21 cellular contexts compared by ENCODE assay signal in the genomic region with DNA sequence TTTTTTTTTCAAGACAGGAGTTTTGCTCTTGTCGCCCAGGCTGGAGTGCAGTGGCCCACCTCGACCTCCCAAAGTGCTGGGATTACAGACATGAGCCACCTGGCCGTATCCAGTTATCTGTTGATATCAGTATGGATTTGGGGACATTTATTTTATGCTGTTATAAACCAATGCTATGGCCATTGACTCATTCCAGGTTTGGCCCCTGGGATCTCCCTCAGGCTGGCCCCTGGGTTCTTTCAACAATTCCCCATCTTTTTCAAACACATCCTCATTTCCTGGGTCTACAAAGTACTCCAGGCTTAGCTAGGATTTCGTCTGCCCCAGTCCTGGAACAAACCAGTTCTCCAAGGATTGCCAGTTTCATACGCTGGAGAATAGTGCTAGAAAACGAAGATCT. TPM values are rescaled to one million over a fixed set of nuclear protein-coding genes. Genes with fewer than 3 reads are reported as not detected.
DNase-seq lines count a peak whose midpoint lies in the region; ATAC-seq and TF ChIP-seq lines count a peak whose summit lies in the region.
"Had no signal": no experiment of that assay in that cellular context is flagged by ENCODE, and none has a peak within 500 bp of the region (broad histone marks: within the 10 kb centered on the region; RNA-seq: fewer than 3 reads in every experiment).

No MANE protein-coding gene starts in this region.

- H3K9me2 ChIP-seq in OCI-LY7 (ENCODE audit: insufficient read depth, low read length) = no peaks in the 10 kb centered on the region

- H3K4me2 ChIP-seq in OCI-LY7 (ENCODE audit: low read length) = no peak overlapping the region
- H3K4me2 ChIP-seq: BLaER1, GM23338 had no signal

- H3K27me3 ChIP-seq in CD4-positive, CD25-positive, alpha-beta regulatory T cell (ENCODE audit: control insufficient read depth, insufficient read depth, low read length) = no peaks in the 10 kb centered on the region
- H3K27me3 ChIP-seq: BLaER1 had no signal

- H3K4me1 Mint-ChIP-seq in CD4-positive, CD25-positive, alpha-beta regulatory T cell = peaks cover 0 to 39% (median 23%) of the 10 kb centered on the region in 4 donors
- H3K4me1 Mint-ChIP-seq in activated naive CD8-positive, alpha-beta T cell treated with anti-CD3 and anti-CD28 coated beads, Interleukin-2, amount 10 ng/mL, durations not matched to agents 7 days and 5 days = peaks cover 31% of the 10 kb centered on the region

- CTCF ChIA-PET in OCI-LY7 (lab: Charles Lee; ENCODE audit: unreplicated experiment) = no interaction called here

- H3K9me3 Mint-ChIP-seq in CD4-positive, CD25-positive, alpha-beta regulatory T cell = no peaks in the 10 kb centered on the region
- H3K9me3 Mint-ChIP-seq in activated naive CD8-positive, alpha-beta T cell treated with anti-CD3 and anti-CD28 coated beads, Interleukin-2, amount 10 ng/mL, durations not matched to agents 7 days and 5 days = no peaks in the 10 kb centered on the region
- H3K9me3 Mint-ChIP-seq: CD4-positive, alpha-beta T cell had no signal

- peaks cover 6% of the 10 kb centered on the region for H3K36me3 Mint-ChIP-seq in CD4-positive, CD25-positive, alpha-beta regulatory T cell
- peaks cover 3% of the 10 kb centered on the region for H3K36me3 Mint-ChIP-seq in activated naive CD8-positive, alpha-beta T cell treated with anti-CD3 and anti-CD28 coated beads, Interleukin-2, amount 10 ng/mL, durations not matched to agents 7 days and 5 days

- peak overlapping the region in 2 of 3 donors; percentile 17 to 28 for H3K27ac Mint-ChIP-seq in CD4-positive, CD25-positive, alpha-beta regulatory T cell
- no peak overlapping the region for H3K27ac Mint-ChIP-seq in activated naive CD8-positive, alpha-beta T cell treated with anti-CD3 and anti-CD28 coated beads, Interleukin-2, amount 10 ng/mL, durations not matched to agents 7 days and 5 days
- H3K27ac Mint-ChIP-seq: CD4-positive, alpha-beta T cell; GM23338; H9 had no signal

- no peaks in the 10 kb centered on the region for H3K36me3 ChIP-seq in CD4-positive, CD25-positive, alpha-beta regulatory T cell (ENCODE audit: control insufficient read depth, insufficient read depth, low read length)
- H3K36me3 ChIP-seq in OCI-LY7 (ENCODE audit: insufficient read depth, low read length) = peaks cover 16% of the 10 kb centered on the region

- H3K27ac ChIP-seq in CD4-positive, CD25-positive, alpha-beta regulatory T cell (ENCODE audit: insufficient read depth, low read length, poor library complexity, severe bottlenecking) = no peak overlapping the region
- H3K27ac ChIP-seq in OCI-LY7 (ENCODE audit: low read depth, low read length, poor library complexity, severe bottlenecking) = no peak overlapping the region
- H3K27ac ChIP-seq: BLaER1, SK-N-MC had no signal

- H3K4me1 ChIP-seq in CD4-positive, CD25-positive, alpha-beta regulatory T cell (ENCODE audit: control insufficient read depth, insufficient read depth, low read length, poor library complexity, severe bottlenecking) = peaks cover 31% of the 10 kb centered on the region
- no peaks in the 10 kb centered on the region for H3K4me1 ChIP-seq in OCI-LY7 (ENCODE audit: insufficient read depth, low read length, poor library complexity, severe bottlenecking)

- H3K27me3 Mint-ChIP-seq in CD4-positive, CD25-positive, alpha-beta regulatory T cell = peaks cover 10% of the 10 kb centered on the region
- H3K27me3 Mint-ChIP-seq in activated naive CD8-positive, alpha-beta T cell treated with anti-CD3 and anti-CD28 coated beads, Interleukin-2, amount 10 ng/mL, durations not matched to agents 7 days and 5 days = peaks cover 5% of the 10 kb centered on the region
- H3K27me3 Mint-ChIP-seq: CD4-positive, alpha-beta T cell had no signal

- H3K4me3 Mint-ChIP-seq in CD4-positive, CD25-positive, alpha-beta regulatory T cell = no peak overlapping the region
- H3K4me3 Mint-ChIP-seq in activated naive CD8-positive, alpha-beta T cell treated with anti-CD3 and anti-CD28 coated beads, Interleukin-2, amount 10 ng/mL, durations not matched to agents 7 days and 5 days = no peak overlapping the region
- H3K4me3 Mint-ChIP-seq: CD4-positive, alpha-beta T cell; GM23338 had no signal

- H3K4me3 ChIP-seq in CD4-positive, CD25-positive, alpha-beta regulatory T cell (ENCODE audit: low read depth, low read length) = no peak overlapping the region
- no peak overlapping the region for H3K4me3 ChIP-seq in OCI-LY7 (ENCODE audit: low read depth, low read length, poor library complexity, severe bottlenecking)
- H3K4me3 ChIP-seq: BLaER1, GM23338, SK-N-MC had no signal

- no peaks in the 10 kb centered on the region for H3K9me3 ChIP-seq in CD4-positive, CD25-positive, alpha-beta regulatory T cell (ENCODE audit: control insufficient read depth in 2 of 2, low read length in 2 of 2)
- no peaks in the 10 kb centered on the region for H3K9me3 ChIP-seq in OCI-LY7 (ENCODE audit: low read length)
- H3K9me3 ChIP-seq: BLaER1 had no signal

- no peak for ATAC-seq in CD4-positive, CD25-positive, alpha-beta regulatory T cell (ENCODE audit: low read depth in 2 of 2)
- no peak for ATAC-seq in activated naive CD8-positive, alpha-beta T cell treated with anti-CD3 and anti-CD28 coated beads, Interleukin-2, amount 10 ng/mL, durations not matched to agents 7 days and 5 days (ENCODE audit: low read depth)
- no peak for ATAC-seq in sciatic nerve
- ATAC-seq: GM23338, HepG2 had no signal

- DNase-seq in activated CD8-positive, alpha-beta memory T cell treated with anti-CD3 and anti-CD28 coated beads for 24 hours = peak; percentile 55
- DNase-seq in activated CD8-positive, alpha-beta memory T cell treated with anti-CD3 and anti-CD28 coated beads, Interleukin-2, amount 50 U/mL, for 4 hours = no peak
- no peak for DNase-seq in CD4-positive, CD25-positive, alpha-beta regulatory T cell
- DNase-seq in activated naive CD8-positive, alpha-beta T cell treated with anti-CD3 and anti-CD28 coated beads, Interleukin-2, amount 10 ng/mL, durations not matched to agents 7 days and 5 days = peak; percentile 6
- DNase-seq in sciatic nerve (ENCODE audit: low spot score) = peak; percentile 5
- no peak for DNase-seq in activated CD4-positive, alpha-beta T cell treated with anti-CD3 and anti-CD28 coated beads for 48 hours
- DNase-seq in NCI-H2081 treated with DMSO at 0.1 percent for 48 hours (lab: John Stamatoyannopoulos, UW) = no peak
- DNase-seq in OCI-LY7 (ENCODE audit: low spot score) = no peak
- DNase-seq: H9, Kasumi-1, NCI-H1092 treated with DMSO at 0.1 percent for 48 hours, NCI-H1436, NCI-H1930, NCI-H2227 treated with DMSO at 0.1 percent for 48 hours, NCI-H526 treated with DMSO at 0.1 percent for 48 hours, SIG-M5 had no signal

- H2AFZ ChIP-seq in OCI-LY7 (ENCODE audit: low read length) = no peak overlapping the region
- H2AFZ ChIP-seq: GM23338 had no signal

- BruUV-seq in OCI-LY7 (replicated peaks; lab: Mats Ljungman, UMichigan) = no TSS peak

- H4K20me1 ChIP-seq in OCI-LY7 (ENCODE audit: insufficient read depth, low read length) = no peaks in the 10 kb centered on the region

- intact Hi-C loops in sciatic nerve (cut with DNase I) (no loop called here), OCI-LY7 (cut with micrococcal nuclease; ENCODE audit: unreplicated experiment) (no loop called here)

- POLR2A ChIA-PET in activated naive CD8-positive, alpha-beta T cell treated with anti-CD3 and anti-CD28 coated beads, Interleukin-2, amount 10 ng/mL, durations not matched to agents 7 days and 5 days (lab: Charles Lee) = no interaction called here
- POLR2A ChIA-PET in OCI-LY7 (lab: Charles Lee) = no interaction called here

- no peak for TF ChIP-seq CTCF in OCI-LY7 (conservative IDR thresholded peaks at IDR 0.05; ENCODE audit: low read length)

- H3K79me2 ChIP-seq in OCI-LY7 (ENCODE audit: insufficient read depth, low read depth, low read length) = no peaks in the 10 kb centered on the region

RNA-seq across cellular contexts. Expression of a gene that starts 44.1 kb away (rescaled TPM):
- 18.4 TPM for total RNA-seq in CD4-positive, CD25-positive, alpha-beta regulatory T cell
- 1 to 10 TPM; 5.7 to 8.8 (median 7.4) TPM for polyA plus RNA-seq in CD4-positive, CD25-positive, alpha-beta regulatory T cell
- 10 to 100 TPM; 27.2 to 28.5 TPM for total RNA-seq in activated naive CD8-positive, alpha-beta T cell treated with anti-CD3 and anti-CD28 coated beads, Interleukin-2, amount 10 ng/mL, durations not matched to agents 7 days and 5 days
- total RNA-seq in sciatic nerve (13.0 TPM), OCI-LY7 (2022) (62.2 and 73.8 TPM in 2 replicates)
- total RNA-seq in OCI-LY7 (2014; rRNA removed; shearing (Covaris generic)) = 38.1 and 45.7 TPM in 2 replicates

RNA-seq across cellular contexts. Expression of a gene that starts 57.9 kb away (rescaled TPM):
- 18.2 TPM for total RNA-seq in CD4-positive, CD25-positive, alpha-beta regulatory T cell
- polyA plus RNA-seq in CD4-positive, CD25-positive, alpha-beta regulatory T cell = 10 to 100 TPM; 12.2 to 19.7 (median 14.4) TPM
- 10 to 100 TPM; 27.1 to 30.5 TPM for total RNA-seq in activated naive CD8-positive, alpha-beta T cell treated with anti-CD3 and anti-CD28 coated beads, Interleukin-2, amount 10 ng/mL, durations not matched to agents 7 days and 5 days
- total RNA-seq in sciatic nerve = 43.8 TPM
- 23.1 and 40.8 TPM in 2 replicates for total RNA-seq in OCI-LY7 (2014; rRNA removed; shearing (Covaris generic))
- total RNA-seq in OCI-LY7 (2022) = 28.2 and 29.4 TPM in 2 replicates

Comparison
In these comparisons a context has a peak if more than half of its experiments do, and no peak if none do; other contexts are left out.
1. DNase-seq: peak in activated CD8-positive, alpha-beta memory T cell treated with anti-CD3 and anti-CD28 coated beads for 24 hours (single experiment), activated naive CD8-positive, alpha-beta T cell treated with anti-CD3 and anti-CD28 coated beads, Interleukin-2, amount 10 ng/mL, durations not matched to agents 7 days and 5 days (single experiment) and sciatic nerve (single experiment); none in activated CD8-positive, alpha-beta memory T cell treated with anti-CD3 and anti-CD28 coated beads, Interleukin-2, amount 50 U/mL, for 4 hours (single experiment), CD4-positive, CD25-positive, alpha-beta regulatory T cell (0 of 3), activated CD4-positive, alpha-beta T cell treated with anti-CD3 and anti-CD28 coated beads for 48 hours (single experiment), NCI-H2081 treated with DMSO at 0.1 percent for 48 hours (single experiment) and OCI-LY7 (single experiment).